ENCODE assay signal across 6 cellular contexts in the genomic region with DNA sequence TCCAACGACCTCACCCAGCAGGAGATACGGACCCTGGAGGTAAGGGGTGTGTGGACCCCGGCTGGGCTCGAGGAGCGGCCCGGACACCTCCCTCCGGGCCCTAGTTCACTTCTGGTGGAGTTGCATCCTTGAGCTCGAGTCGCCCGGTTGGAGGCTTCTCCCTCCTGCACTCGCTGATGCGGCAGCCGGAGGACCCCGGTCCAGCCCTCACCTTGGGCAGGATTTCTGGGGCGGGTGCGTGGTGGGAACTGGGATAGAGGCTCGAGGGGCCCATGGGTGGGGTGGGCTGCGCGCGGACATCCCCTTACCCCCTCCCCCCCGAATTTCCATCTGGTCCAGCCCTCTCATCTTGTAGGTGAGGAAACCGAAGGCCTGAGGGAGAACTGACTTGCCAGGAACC.
A peak's percentile ranks its signal among the peaks of the same experiment; 100 is the strongest.
DNase-seq lines count a peak whose midpoint lies in the region; ATAC-seq, FAIRE-seq and TF ChIP-seq lines count a peak whose summit lies in the region.
"Not testable (repeated sequence)": the region's sequence is repeated elsewhere in the genome, so short reads cannot be mapped to it uniquely, and the experiment has no call there.

No MANE protein-coding gene starts in this region.

- H3K36me3 ChIP-seq in kidney (ENCODE audit: control insufficient read depth in 1 of 2, insufficient read depth in 2 of 2, low read length in 2 of 2), result not testable (repeated sequence)

- not testable (repeated sequence) for H3K4me1 ChIP-seq in kidney (ENCODE audit: control insufficient read depth in 1 of 2, insufficient read depth in 1 of 2, low read depth in 1 of 2, low read length in 2 of 2)

- intact Hi-C loops in left ventricle myocardium superior (cut with micrococcal nuclease); kidney (cut with DNase I); posterior vena cava (cut with DNase I): not testable (repeated sequence)

- not testable (repeated sequence) for H3K4me3 ChIP-seq in coronary artery; kidney (ENCODE audit: low read length in 2 of 2)

- not testable (repeated sequence) for TF ChIP-seq CTCF in GM20000 (IDR thresholded peaks at IDR 0.05; ENCODE audit: extremely low read depth, missing control alignments); coronary artery (IDR thresholded peaks at IDR 0.05); kidney (IDR thresholded peaks at IDR 0.05; ENCODE audit: borderline replicate concordance, extremely low read depth, insufficient read depth)

- DNase-seq in GM20000 (ENCODE audit: low spot score) (peak; percentile 0), coronary artery (ENCODE audit: low spot score) (peak; percentile 55), left ventricle myocardium superior (peak; percentile 7), kidney (peak; percentile 46), posterior vena cava (ENCODE audit: low spot score) (peak; percentile 64), superior temporal gyrus (ENCODE audit: extremely low spot score) (peak; percentile 0)

- not testable (repeated sequence) for H3K9ac ChIP-seq in kidney (ENCODE audit: low read length in 2 of 2)

- H3K9me3 ChIP-seq in kidney (ENCODE audit: control insufficient read depth in 1 of 2, low read length in 2 of 2), result not testable (repeated sequence)

- FAIRE-seq in kidney (lab: Jason Lieb, UNC), result not testable (repeated sequence)

- H3K27ac ChIP-seq in coronary artery; kidney (ENCODE audit: low read depth in 2 of 2, low read length in 2 of 2): not testable (repeated sequence)

- ATAC-seq in left ventricle myocardium superior, result not testable (repeated sequence)

Comparison
In these comparisons a context has a peak if more than half of its experiments do, and no peak if none do; other contexts are left out.
1. DNase-seq: peak in every context shown above with its lines; median percentile 64 in posterior vena cava; 55 in coronary artery; 46 in kidney; 7 in left ventricle myocardium superior; 0 in GM20000; 0 in superior temporal gyrus.